Comparison of ENCODE assay signal across 1 cellular context in genomic region chr5:65721775-65722574, GRCh38.
A peak's percentile ranks its signal among the peaks of the same experiment; 100 is the strongest.
TF ChIP-seq lines count a peak whose summit lies in the region.

TSS of gene NLN (plus strand) at chr5:65722205. CDS start at chr5:65722374, 169 bp downstream.
A gene with protein sequence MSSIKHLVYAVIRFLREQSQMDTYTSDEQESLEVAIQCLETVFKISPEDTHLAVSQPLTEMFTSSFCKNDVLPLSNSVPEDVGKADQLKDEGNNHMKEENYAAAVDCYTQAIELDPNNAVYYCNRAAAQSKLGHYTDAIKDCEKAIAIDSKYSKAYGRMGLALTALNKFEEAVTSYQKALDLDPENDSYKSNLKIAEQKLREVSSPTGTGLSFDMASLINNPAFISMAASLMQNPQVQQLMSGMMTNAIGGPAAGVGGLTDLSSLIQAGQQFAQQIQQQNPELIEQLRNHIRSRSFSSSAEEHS (minus strand): TSS chr5:65722109. CDS start chr5:65720807, 1,302 bp downstream.

TF ChIP-seq in H1, 55 proteins besides CTCF, POLR2A, EP300 and RAD21:
- TF ChIP-seq RBBP5 (IDR thresholded peaks at IDR 0.05; ENCODE audit: borderline replicate concordance, low read depth, low read length) (peak; percentile 81; the same call in 1 of the 2 replicates), CREB1 (IDR thresholded peaks at IDR 0.05) (no peak; the same call in 1 of the 2 replicates), RFX5 (IDR thresholded peaks at IDR 0.05; ENCODE audit: borderline replicate concordance, low read depth, low read length) (no peak), TAF7 (optimal IDR thresholded peaks at IDR 0.05; ENCODE audit: borderline replicate concordance, low read depth, low read length) (peak; percentile 6), PHF8 (conservative IDR thresholded peaks at IDR 0.05; ENCODE audit: low read depth, low read length) (peak; percentile 80; the same call in 1 of the 2 replicates), BACH1 (IDR thresholded peaks at IDR 0.05; ENCODE audit: low read length) (peak; percentile 19), POLR2AphosphoS5 (IDR thresholded peaks at IDR 0.05; ENCODE audit: low read depth, low read length) (0 out of 2 replicates have a peak, but pooled peaks have one; percentile 57), KDM4A (IDR thresholded peaks at IDR 0.05; ENCODE audit: low read depth, low read length, severe bottlenecking) (peak; percentile 56), SIN3A (conservative IDR thresholded peaks at IDR 0.05 in 1 of 2, IDR thresholded peaks at IDR 0.05 in 1 of 2; ENCODE audit: low read depth in 1 of 2, low read length in 2 of 2) (peak in 1 of 2 experiments; percentile 26; a peak in 1 of 4 replicates), TAF1 (IDR thresholded peaks at IDR 0.05; ENCODE audit: low read depth, low read length) (peak; percentile 75), CEBPB (IDR thresholded peaks at IDR 0.05; ENCODE audit: low read depth, low read length) (no peak), MAFK (IDR thresholded peaks at IDR 0.05; ENCODE audit: low read depth, low read length) (no peak), GTF2F1 (IDR thresholded peaks at IDR 0.05; ENCODE audit: borderline replicate concordance, low read depth, low read length) (0 out of 2 replicates have a peak, but pooled peaks have one; percentile 12), HDAC2 (IDR thresholded peaks at IDR 0.05; ENCODE audit: borderline replicate concordance in 1 of 2, low read depth in 2 of 2, low read length in 2 of 2) (peak in 1 of 2 experiments; percentile 8; a peak in 1 of 4 replicates), MAX (IDR thresholded peaks at IDR 0.05) (peak; percentile 37), TCF12 (IDR thresholded peaks at IDR 0.05; ENCODE audit: low read depth, low read length) (0 out of 2 replicates have a peak, but pooled peaks have one; percentile 13), SP4 (IDR thresholded peaks at IDR 0.05; ENCODE audit: low read length) (no peak), ASH2L (IDR thresholded peaks at IDR 0.05; ENCODE audit: low read length) (peak; percentile 94), FOSL1 (IDR thresholded peaks at IDR 0.05; ENCODE audit: insufficient read depth, low read depth, low read length) (no peak), TBP (IDR thresholded peaks at IDR 0.05; ENCODE audit: low read depth, low read length) (peak; percentile 48; the same call in 1 of the 2 replicates)
- TF ChIP-seq, protein P1, sequence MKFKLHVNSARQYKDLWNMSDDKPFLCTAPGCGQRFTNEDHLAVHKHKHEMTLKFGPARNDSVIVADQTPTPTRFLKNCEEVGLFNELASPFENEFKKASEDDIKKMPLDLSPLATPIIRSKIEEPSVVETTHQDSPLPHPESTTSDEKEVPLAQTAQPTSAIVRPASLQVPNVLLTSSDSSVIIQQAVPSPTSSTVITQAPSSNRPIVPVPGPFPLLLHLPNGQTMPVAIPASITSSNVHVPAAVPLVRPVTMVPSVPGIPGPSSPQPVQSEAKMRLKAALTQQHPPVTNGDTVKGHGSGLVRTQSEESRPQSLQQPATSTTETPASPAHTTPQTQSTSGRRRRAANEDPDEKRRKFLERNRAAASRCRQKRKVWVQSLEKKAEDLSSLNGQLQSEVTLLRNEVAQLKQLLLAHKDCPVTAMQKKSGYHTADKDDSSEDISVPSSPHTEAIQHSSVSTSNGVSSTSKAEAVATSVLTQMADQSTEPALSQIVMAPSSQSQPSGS (IDR thresholded peaks at IDR 0.05; ENCODE audit: low read length), result no peak
